8 cellular contexts compared by ENCODE assay signal in the genomic region with DNA sequence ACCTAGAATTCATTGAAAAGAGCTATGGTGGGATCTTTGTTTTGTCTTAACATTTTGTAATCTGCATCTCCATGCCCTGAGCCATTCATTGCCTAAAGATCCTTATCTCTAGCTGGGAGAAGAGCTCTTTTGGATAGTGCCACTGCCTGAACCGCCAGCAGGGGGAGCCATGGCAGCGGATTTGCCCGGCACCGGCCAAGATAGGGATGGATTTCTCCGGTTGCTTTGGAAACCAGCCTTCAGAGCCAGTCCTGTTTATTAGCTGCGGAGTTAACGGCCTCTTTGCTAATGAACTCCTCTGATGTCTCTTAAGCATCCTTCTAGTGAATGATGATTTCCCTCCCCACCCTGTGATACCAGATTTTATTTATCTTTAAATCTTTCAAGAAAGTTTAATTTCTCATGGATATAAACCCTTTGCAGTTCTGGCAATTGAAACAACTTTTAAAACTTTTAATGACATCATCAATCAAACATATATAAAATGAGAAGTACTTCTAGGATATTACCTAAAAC. TPM values are rescaled to one million over a fixed set of nuclear protein-coding genes. Genes with fewer than 3 reads are reported as not detected.
DNase-seq lines count a peak whose midpoint lies in the region; ATAC-seq and TF ChIP-seq lines count a peak whose summit lies in the region.

No MANE protein-coding gene starts in this region.

- H3K36me3 Mint-ChIP-seq in chondrocyte (ENCODE audit: low read depth) = no peaks in the 10 kb centered on the region

- ATAC-seq in HG02623 (IDR thresholded peaks at IDR 0.05; ENCODE audit: unreplicated experiment) (peak; percentile 83), left lobe of liver (peak; percentile 99)

- no peaks in the 10 kb centered on the region for H3K27me3 Mint-ChIP-seq in chondrocyte (ENCODE audit: low read depth)

- H3K9me3 Mint-ChIP-seq in chondrocyte (ENCODE audit: low read depth) = no peaks in the 10 kb centered on the region

- H3K4me1 Mint-ChIP-seq in chondrocyte (ENCODE audit: low read depth) = peaks cover 15% of the 10 kb centered on the region

- peak; percentile 83 for DNase-seq in ELR (ENCODE audit: low read depth)
- DNase-seq in NCI-H345 treated with DMSO at 0.1 percent for 48 hours (lab: John Stamatoyannopoulos, UW; ENCODE audit: unreplicated experiment) = peak; percentile 17
- DNase-seq in activated CD4-positive, alpha-beta T cell treated with anti-CD3 and anti-CD28 coated beads for 48 hours = peak; percentile 88
- no peak for DNase-seq in chondrocyte (ENCODE audit: low spot score)
- peak; percentile 76 for DNase-seq in left lobe of liver (ENCODE audit: low spot score)
- peak; percentile 82 to 85 for DNase-seq in stimulated activated CD4-positive, alpha-beta T cell treated with anti-CD3 and anti-CD28 coated beads, Interleukin-4, amount 100 ng/mL, for 48 hours (ENCODE audit: low read depth in 2 of 2)
- no peak for DNase-seq in OCI-M2 (lab: John Stamatoyannopoulos, UW; ENCODE audit: unreplicated experiment)

- H3K4me3 Mint-ChIP-seq in chondrocyte (ENCODE audit: unreplicated experiment) = no peak overlapping the region

- H3K27ac Mint-ChIP-seq in chondrocyte (ENCODE audit: unreplicated experiment) = no peak overlapping the region

- TF ChIP-seq CTCF in chondrocyte (IDR thresholded peaks at IDR 0.05) = peak; percentile 96

RNA-seq across cellular contexts. Expression of a gene that starts 58.2 kb away (rescaled TPM):
- total RNA-seq in chondrocyte (not detected in 3 replicates), left lobe of liver (not detected)

Comparison
In these comparisons a context has a peak if more than half of its experiments do, and no peak if none do; other contexts are left out.
1. DNase-seq: peak in ELR (single experiment), NCI-H345 treated with DMSO at 0.1 percent for 48 hours (single experiment), activated CD4-positive, alpha-beta T cell treated with anti-CD3 and anti-CD28 coated beads for 48 hours (single experiment), left lobe of liver (single experiment) and stimulated activated CD4-positive, alpha-beta T cell treated with anti-CD3 and anti-CD28 coated beads, Interleukin-4, amount 100 ng/mL, for 48 hours (2 of 2); none in chondrocyte (single experiment) and OCI-M2 (single experiment).